ENCODE assay signal across 8 cellular contexts in the genomic region with DNA sequence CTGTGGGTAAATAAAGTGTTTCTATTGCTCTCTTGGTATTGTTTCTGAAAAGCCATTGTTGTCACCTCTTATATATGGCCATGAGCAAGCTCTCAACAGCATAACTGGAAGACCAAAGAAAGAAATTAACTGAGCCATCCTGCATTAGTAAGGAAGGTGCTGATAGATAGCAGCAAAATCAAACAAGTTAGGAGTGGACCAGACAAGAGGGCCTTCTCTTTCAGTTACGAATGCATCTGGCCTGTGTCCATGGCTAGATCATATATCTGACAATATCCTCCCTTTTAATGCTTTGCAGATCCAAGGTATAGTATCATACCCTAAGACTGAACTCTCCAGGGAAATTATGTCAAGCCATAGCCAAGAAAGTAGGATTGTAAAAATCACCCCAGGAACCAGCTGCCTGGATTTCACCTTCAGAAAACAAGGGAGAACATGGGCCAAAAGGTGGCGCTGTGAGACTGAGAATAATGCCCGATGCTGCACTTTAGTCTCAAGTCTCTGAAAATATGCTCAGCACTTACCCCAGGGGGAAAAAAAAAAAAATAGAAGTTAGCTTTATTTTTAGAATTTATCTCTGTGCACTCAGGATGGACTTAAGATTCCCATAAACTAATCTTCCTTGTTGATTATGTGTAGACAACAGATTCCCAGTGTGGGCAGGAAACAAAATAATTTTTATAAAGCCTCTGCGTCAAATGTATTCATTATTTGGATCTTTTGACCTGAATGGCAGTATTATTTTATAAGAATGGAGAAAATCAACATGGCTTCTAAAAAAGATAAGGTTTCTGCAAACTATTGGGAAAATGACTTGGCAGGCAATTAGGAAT.
DNase-seq lines count a peak whose midpoint lies in the region; ATAC-seq, FAIRE-seq and TF ChIP-seq lines count a peak whose summit lies in the region.

No MANE protein-coding gene starts in this region.

- RAD21 ChIA-PET in HCT116 (lab: Charles Lee; ENCODE audit: low non-redundant PET in 1 of 2, low total read pairs in 2 of 2, uncharacterized antibody in 2 of 2, unreplicated experiment in 2 of 2), result interaction anchor here (0.8 to 1.5 kb wide), 6 partner anchors 13 to 658 kb away, joined by 3 to 4 read pairs (median 3); no protein-coding TSS in a partner anchor

- POLR2A ChIA-PET in HCT116 (lab: Charles Lee), result no interaction called here

- peak; percentile 91 for TF ChIP-seq RAD21 in HCT116 (IDR thresholded peaks at IDR 0.05; ENCODE audit: low read depth)

- H2AFZ ChIP-seq in HCT116 (ENCODE audit: low read depth, low read length, poor library complexity, severe bottlenecking), result no peak overlapping the region
- H2AFZ ChIP-seq in hepatocyte, result no peak overlapping the region

- CTCF ChIA-PET in HCT116 (lab: Charles Lee), result interaction anchor here (0.7 to 7.7 kb wide), 15 partner anchors 14 to 784 kb away, joined by 3 to 80 read pairs (median 7); no protein-coding TSS in a partner anchor

- no peaks in the 10 kb centered on the region for H3K9me2 ChIP-seq in HCT116 (ENCODE audit: insufficient read depth)
- no peaks in the 10 kb centered on the region for H3K9me2 ChIP-seq in hepatocyte (replicated peaks; ENCODE audit: insufficient read depth)

- no peak for FAIRE-seq in small intestine (lab: Jason Lieb, UNC)

- TF ChIP-seq CTCF in HCT116 (IDR thresholded peaks at IDR 0.05 in 2 of 3, conservative IDR thresholded peaks at IDR 0.05 in 1 of 3; ENCODE audit: borderline replicate concordance in 1 of 3, insufficient read depth in 1 of 3, low read depth in 2 of 3, low read length in 2 of 3) (peak; percentile 65 to 83 (median 77)), astrocyte of the cerebellum (IDR thresholded peaks at IDR 0.05; ENCODE audit: low read depth, low read length, missing control alignments) (peak; percentile 79), hepatocyte (IDR thresholded peaks at IDR 0.05; ENCODE audit: poor library complexity) (peak; percentile 80)

- H3K27me3 ChIP-seq in HCT116 (ENCODE audit: insufficient read depth, low read length), result peaks cover 15% of the 10 kb centered on the region
- peaks cover 4% of the 10 kb centered on the region for H3K27me3 ChIP-seq in hepatocyte
- H3K27me3 ChIP-seq in small intestine (ENCODE audit: control insufficient read depth in 2 of 2, insufficient read depth in 2 of 2, low read length in 2 of 2), result no peaks in the 10 kb centered on the region

- H3K79me2 ChIP-seq in HCT116 (ENCODE audit: insufficient read depth, low read length) (no peaks in the 10 kb centered on the region), hepatocyte (no peaks in the 10 kb centered on the region)

- 38% methylated on average over 4 of the region's 4 CpGs for WGBS in hepatocyte (ENCODE audit: low lambda C conversion rate, missing lambda C conversion rate)
- 39 to 41% (median 40%) methylated on average over 4 of the region's 4 CpGs for WGBS in small intestine, 3 donors

- no peak overlapping the region for H3K27ac ChIP-seq in HCT116 (ENCODE audit: low read depth, low read length)
- peak overlapping the region; percentile 3 for H3K27ac ChIP-seq in hepatocyte
- H3K27ac ChIP-seq in small intestine (ENCODE audit: low read depth in 1 of 2, low read length in 1 of 2), result no peak overlapping the region

- H3K4me1 ChIP-seq in HCT116 (ENCODE audit: control insufficient read depth in 1 of 2, insufficient read depth in 2 of 2, low read length in 2 of 2) (no peaks in the 10 kb centered on the region), hepatocyte (ENCODE audit: insufficient read depth) (peaks cover 4% of the 10 kb centered on the region), small intestine (ENCODE audit: control insufficient read depth in 2 of 2, insufficient read depth in 1 of 2, low read depth in 1 of 2, low read length in 1 of 2) (no peaks in the 10 kb centered on the region)

- no peak overlapping the region for H3K4me3 ChIP-seq in HCT116 (replicated peaks in 1 of 2; ENCODE audit: low read depth in 1 of 2, low read length in 2 of 2)
- H3K4me3 ChIP-seq in astrocyte of the cerebellum (ENCODE audit: low read depth, low read length), result no peak overlapping the region
- no peak overlapping the region for H3K4me3 ChIP-seq in hepatocyte
- no peak overlapping the region for H3K4me3 ChIP-seq in small intestine (ENCODE audit: low read depth in 1 of 2, low read length in 2 of 2)

- no peaks in the 10 kb centered on the region for H3K36me3 ChIP-seq in HCT116 (ENCODE audit: control insufficient read depth in 1 of 2, insufficient read depth in 2 of 2, low read length in 2 of 2)
- H3K36me3 ChIP-seq in hepatocyte (replicated peaks; ENCODE audit: insufficient read depth, low read depth), result no peaks in the 10 kb centered on the region
- no peaks in the 10 kb centered on the region for H3K36me3 ChIP-seq in small intestine (ENCODE audit: control insufficient read depth in 2 of 2, insufficient read depth in 2 of 2, low read length in 2 of 2)

- H3K9ac ChIP-seq in HCT116 (ENCODE audit: low read length), result no peak overlapping the region

- intact Hi-C loops in HCT116 (cut with micrococcal nuclease), result loop anchor here (1.0 to 10.0 kb wide), 6 partner anchors 118 to 783 kb away; no protein-coding TSS in a partner anchor

- no peaks in the 10 kb centered on the region for H4K20me1 ChIP-seq in HCT116 (ENCODE audit: insufficient read depth)
- no peaks in the 10 kb centered on the region for H4K20me1 ChIP-seq in hepatocyte (ENCODE audit: insufficient read depth, poor library complexity, severe bottlenecking)

- ATAC-seq in HCT116 (peak; percentile 85), GM19463 (IDR thresholded peaks at IDR 0.05; ENCODE audit: unreplicated experiment) (no peak)

- in situ Hi-C loops in astrocyte of the cerebellum (cut with HindIII; ENCODE audit: low sequenced_read_pairs), result loop anchor here (10.0 kb wide), 1 partner anchor 463 kb away; no protein-coding TSS in a partner anchor

- peak; percentile 82 for DNase-seq in DMS 273 (lab: John Stamatoyannopoulos, UW; ENCODE audit: unreplicated experiment)
- DNase-seq in HCT116 (ENCODE audit: low read depth, low spot score), result peak; percentile 74
- DNase-seq in NCI-H1436 treated with DMSO at 0.1 percent for 48 hours (lab: John Stamatoyannopoulos, UW), result peak; percentile 43
- peak; percentile 87 for DNase-seq in T-helper 9 cell
- DNase-seq in astrocyte of the cerebellum (ENCODE audit: low read depth), result peak; percentile 85
- peak; percentile 89 for DNase-seq in hepatocyte (ENCODE audit: low spot score)
- DNase-seq in small intestine, result peak; percentile 71

- H3K4me2 ChIP-seq in HCT116 (ENCODE audit: low read length) (no peak overlapping the region), hepatocyte (no peak overlapping the region)

- H3K9me3 ChIP-seq in HCT116 (ENCODE audit: control insufficient read depth in 1 of 2, insufficient read depth in 1 of 2, low read depth in 1 of 2, low read length in 2 of 2) (no peaks in the 10 kb centered on the region), hepatocyte (ENCODE audit: low read depth) (no peaks in the 10 kb centered on the region), small intestine (ENCODE audit: control insufficient read depth, low read depth) (no peaks in the 10 kb centered on the region)

- BruUV-seq in HCT116 (replicated peaks; lab: Mats Ljungman, UMichigan), result no TSS peak

- no peak for TF ChIP-seq POLR2A in HCT116 (IDR thresholded peaks at IDR 0.05; ENCODE audit: borderline replicate concordance, extremely low read depth, insufficient read depth, insufficient read length)

TF ChIP-seq in HCT116, 20 proteins besides CTCF, POLR2A, EP300 and RAD21 (continues in another document):
- no peak for TF ChIP-seq EZH2 (IDR thresholded peaks at IDR 0.05)
- no peak for TF ChIP-seq TCF7L2 (IDR thresholded peaks at IDR 0.05; ENCODE audit: borderline replicate concordance, extremely low read depth, insufficient read depth, insufficient read length)
- TF ChIP-seq, protein P1, sequence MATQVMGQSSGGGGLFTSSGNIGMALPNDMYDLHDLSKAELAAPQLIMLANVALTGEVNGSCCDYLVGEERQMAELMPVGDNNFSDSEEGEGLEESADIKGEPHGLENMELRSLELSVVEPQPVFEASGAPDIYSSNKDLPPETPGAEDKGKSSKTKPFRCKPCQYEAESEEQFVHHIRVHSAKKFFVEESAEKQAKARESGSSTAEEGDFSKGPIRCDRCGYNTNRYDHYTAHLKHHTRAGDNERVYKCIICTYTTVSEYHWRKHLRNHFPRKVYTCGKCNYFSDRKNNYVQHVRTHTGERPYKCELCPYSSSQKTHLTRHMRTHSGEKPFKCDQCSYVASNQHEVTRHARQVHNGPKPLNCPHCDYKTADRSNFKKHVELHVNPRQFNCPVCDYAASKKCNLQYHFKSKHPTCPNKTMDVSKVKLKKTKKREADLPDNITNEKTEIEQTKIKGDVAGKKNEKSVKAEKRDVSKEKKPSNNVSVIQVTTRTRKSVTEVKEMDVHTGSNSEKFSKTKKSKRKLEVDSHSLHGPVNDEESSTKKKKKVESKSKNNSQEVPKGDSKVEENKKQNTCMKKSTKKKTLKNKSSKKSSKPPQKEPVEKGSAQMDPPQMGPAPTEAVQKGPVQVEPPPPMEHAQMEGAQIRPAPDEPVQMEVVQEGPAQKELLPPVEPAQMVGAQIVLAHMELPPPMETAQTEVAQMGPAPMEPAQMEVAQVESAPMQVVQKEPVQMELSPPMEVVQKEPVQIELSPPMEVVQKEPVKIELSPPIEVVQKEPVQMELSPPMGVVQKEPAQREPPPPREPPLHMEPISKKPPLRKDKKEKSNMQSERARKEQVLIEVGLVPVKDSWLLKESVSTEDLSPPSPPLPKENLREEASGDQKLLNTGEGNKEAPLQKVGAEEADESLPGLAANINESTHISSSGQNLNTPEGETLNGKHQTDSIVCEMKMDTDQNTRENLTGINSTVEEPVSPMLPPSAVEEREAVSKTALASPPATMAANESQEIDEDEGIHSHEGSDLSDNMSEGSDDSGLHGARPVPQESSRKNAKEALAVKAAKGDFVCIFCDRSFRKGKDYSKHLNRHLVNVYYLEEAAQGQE (IDR thresholded peaks at IDR 0.05; ENCODE audit: low read depth), result no peak
- no peak for TF ChIP-seq ELF1 (IDR thresholded peaks at IDR 0.05; ENCODE audit: borderline replicate concordance, low read depth)
- TF ChIP-seq SIN3A (IDR thresholded peaks at IDR 0.05; ENCODE audit: low read depth), result no peak
- TF ChIP-seq CEBPB (IDR thresholded peaks at IDR 0.05; ENCODE audit: low read depth), result no peak
- no peak for TF ChIP-seq SP1 (IDR thresholded peaks at IDR 0.05; ENCODE audit: low read depth)
- no peak for TF ChIP-seq JUND (IDR thresholded peaks at IDR 0.05)
- TF ChIP-seq SRF (IDR thresholded peaks at IDR 0.05; ENCODE audit: low read depth), result no peak
- TF ChIP-seq ZNF274 (IDR thresholded peaks at IDR 0.05; ENCODE audit: low read depth, low read length), result no peak
- TF ChIP-seq ZFX (IDR thresholded peaks at IDR 0.05), result no peak
- no peak for TF ChIP-seq EZH2phosphoT487 (IDR thresholded peaks at IDR 0.05; ENCODE audit: borderline replicate concordance)
- TF ChIP-seq, protein P2, sequence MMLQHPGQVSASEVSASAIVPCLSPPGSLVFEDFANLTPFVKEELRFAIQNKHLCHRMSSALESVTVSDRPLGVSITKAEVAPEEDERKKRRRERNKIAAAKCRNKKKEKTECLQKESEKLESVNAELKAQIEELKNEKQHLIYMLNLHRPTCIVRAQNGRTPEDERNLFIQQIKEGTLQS (IDR thresholded peaks at IDR 0.05), result no peak
